Comparison of ENCODE assay signal across 11 cellular contexts in the genomic region with DNA sequence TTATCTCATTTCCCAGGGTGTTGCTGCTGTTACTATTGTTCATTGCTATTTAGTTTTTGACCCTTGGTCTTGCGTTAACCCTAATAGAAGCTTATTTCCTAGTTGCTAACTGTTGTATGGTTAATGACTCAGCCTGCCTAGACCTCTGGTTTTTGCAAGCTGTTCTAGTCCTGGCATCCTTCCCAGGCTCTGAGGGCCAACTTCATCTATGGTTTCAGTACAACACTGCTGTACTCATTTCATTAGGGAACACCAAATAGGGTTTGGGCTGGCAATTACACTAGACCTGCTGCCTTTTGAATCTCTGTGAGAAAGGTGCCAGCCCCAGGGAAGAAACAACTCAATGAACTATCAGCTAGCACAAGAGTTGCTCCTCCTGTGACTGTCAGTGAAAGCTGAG. TPM values are rescaled to one million over a fixed set of nuclear protein-coding genes. Genes with fewer than 3 reads are reported as not detected.
A peak's percentile ranks its signal among the peaks of the same experiment; 100 is the strongest.
DNase-seq lines count a peak whose midpoint lies in the region; ATAC-seq lines count a peak whose summit lies in the region.
"Had no signal": no experiment of that assay in that cellular context is flagged by ENCODE, and none has a peak within 500 bp of the region (broad histone marks: within the 10 kb centered on the region; RNA-seq: fewer than 3 reads in every experiment).

No MANE protein-coding gene starts in this region.

- ATAC-seq in left lobe of liver: peak; percentile 60
- no peak for ATAC-seq in GM18907 (IDR thresholded peaks at IDR 0.05; ENCODE audit: unreplicated experiment)
- ATAC-seq: activated CD4-positive, alpha-beta T cell treated with anti-CD3 and anti-CD28 coated beads for 36 hours; GM12878 had no signal

- DNase-seq in COR-L47 (lab: John Stamatoyannopoulos, UW) (peak; percentile 32), NCI-H1092 treated with DMSO at 0.1 percent for 48 hours (lab: John Stamatoyannopoulos, UW) (peak; percentile 92), astrocyte of the hippocampus (ENCODE audit: low read depth, low spot score) (peak; percentile 86), left lobe of liver (ENCODE audit: low spot score) (peak; percentile 40), C1 segment of cervical spinal cord (lab: John Stamatoyannopoulos, UW) (no peak), dedifferentiated amniotic fluid mesenchymal stem cell (ENCODE audit: extremely low spot score) (no peak)
- no peak for DNase-seq in stimulated activated CD4-positive, alpha-beta T cell treated with anti-CD3 and anti-CD28 coated beads, Interleukin-4, amount 100 ng/mL, for 4 hours
- DNase-seq: activated CD4-positive, alpha-beta T cell treated with anti-CD3 and anti-CD28 coated beads for 36 hours had no signal

RNA-seq across cellular contexts. Expression of a gene that starts 59.6 kb away (rescaled TPM):
- not detected for total RNA-seq in left lobe of liver
- total RNA-seq: activated CD4-positive, alpha-beta T cell treated with anti-CD3 and anti-CD28 coated beads for 36 hours; B cell; GM12878 had no signal

Comparison
In these comparisons a context has a peak if more than half of its experiments do, and no peak if none do; other contexts are left out.
1. DNase-seq: peak in COR-L47 (single experiment), NCI-H1092 treated with DMSO at 0.1 percent for 48 hours (single experiment), astrocyte of the hippocampus (single experiment) and left lobe of liver (single experiment); none in stimulated activated CD4-positive, alpha-beta T cell treated with anti-CD3 and anti-CD28 coated beads, Interleukin-4, amount 100 ng/mL, for 4 hours (0 of 2), C1 segment of cervical spinal cord (0 of 14) and dedifferentiated amniotic fluid mesenchymal stem cell (single experiment).